In the genomic region with DNA sequence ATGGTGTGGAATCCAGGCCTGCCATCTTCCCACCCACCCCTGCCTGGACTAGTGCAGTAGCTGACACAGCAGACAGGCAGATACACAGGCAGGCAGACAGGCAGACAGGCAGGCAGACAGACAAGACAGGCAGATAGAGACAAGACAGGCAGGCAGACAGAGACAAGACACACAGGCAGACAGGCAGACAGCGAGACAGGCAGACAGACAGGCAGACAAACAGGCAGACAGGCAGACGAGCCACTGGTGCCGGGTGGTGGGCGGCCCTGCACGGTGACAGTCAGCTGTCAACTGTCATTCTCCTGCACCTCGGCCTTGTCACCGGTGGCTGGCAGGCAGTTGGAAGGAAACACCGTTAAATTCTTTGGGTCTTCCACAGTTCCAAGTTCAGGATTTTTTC, we compare ENCODE assay signal across 16 cellular contexts.
A peak's percentile ranks its signal among the peaks of the same experiment; 100 is the strongest.
DNase-seq lines count a peak whose midpoint lies in the region; ATAC-seq and TF ChIP-seq lines count a peak whose summit lies in the region.
"Had no signal": no experiment of that assay in that cellular context is flagged by ENCODE, and none has a peak within 500 bp of the region (broad histone marks: within the 10 kb centered on the region; RNA-seq: fewer than 3 reads in every experiment).

No MANE protein-coding gene starts in this region.

- H3K79me1 ChIP-seq in neuronal stem cell (ENCODE audit: low read depth, low read length): peaks cover 6% of the 10 kb centered on the region

- H4K8ac ChIP-seq in neuronal stem cell (ENCODE audit: low read depth, low read length): peak overlapping the region; percentile 94

- peaks cover 0 to 6% of the 10 kb centered on the region in 2 donors for H3K9me3 Mint-ChIP-seq in stimulated activated naive CD8-positive, alpha-beta T cell treated with anti-CD3 and anti-CD28 coated beads, Interleukin-15, amount 100 ng/mL, for 72 hours
- H3K9me3 Mint-ChIP-seq in chondrocyte (ENCODE audit: low read depth): no peaks in the 10 kb centered on the region
- H3K9me3 Mint-ChIP-seq: CD8-positive, alpha-beta T cell had no signal

- intact Hi-C loops in vagina (cut with DNase I): no loop called here

- H3K23ac ChIP-seq in neuronal stem cell (ENCODE audit: low read depth, low read length, poor library complexity): peak overlapping the region; percentile 60

- H3K9me2 ChIP-seq in hepatocyte (replicated peaks; ENCODE audit: insufficient read depth): no peaks in the 10 kb centered on the region

- TF ChIP-seq POLR2A in vagina (IDR thresholded peaks at IDR 0.05): no peak

- H3K4ac ChIP-seq in neuronal stem cell (ENCODE audit: low read length): no peak overlapping the region

- H4K91ac ChIP-seq in neuronal stem cell (ENCODE audit: low read depth, low read length, poor library complexity): no peak overlapping the region

- no peaks in the 10 kb centered on the region for H4K20me1 ChIP-seq in hepatocyte (ENCODE audit: insufficient read depth, poor library complexity, severe bottlenecking)

- H3K4me1 Mint-ChIP-seq in stimulated activated naive CD8-positive, alpha-beta T cell treated with anti-CD3 and anti-CD28 coated beads, Interleukin-15, amount 100 ng/mL, for 72 hours: peaks cover 14% of the 10 kb centered on the region
- no peaks in the 10 kb centered on the region for H3K4me1 Mint-ChIP-seq in chondrocyte (ENCODE audit: low read depth)

- H3K4me1 ChIP-seq in neuronal stem cell (ENCODE audit: control insufficient read depth in 2 of 2, insufficient read depth in 1 of 2, low read depth in 1 of 2, low read length in 2 of 2) (peaks cover 2 to 4% of the 10 kb centered on the region in 2 donors), hepatocyte (ENCODE audit: insufficient read depth) (no peaks in the 10 kb centered on the region), vagina (no peaks in the 10 kb centered on the region)

- no peak overlapping the region for H3K14ac ChIP-seq in neuronal stem cell (ENCODE audit: low read length)

- H3K27me3 ChIP-seq in neuronal stem cell (ENCODE audit: control insufficient read depth in 3 of 3, insufficient read depth in 3 of 3, low read depth in 1 of 3, low read length in 3 of 3) (no peaks in the 10 kb centered on the region), hepatocyte (peaks cover 22% of the 10 kb centered on the region), vagina (no peaks in the 10 kb centered on the region)

- H2AK5ac ChIP-seq in neuronal stem cell (ENCODE audit: low read depth, low read length): no peak overlapping the region

- H3K4me3 ChIP-seq in neuronal stem cell (ENCODE audit: low read length in 2 of 2): peak overlapping the region in 1 of 2 donors; percentile 21
- no peak overlapping the region for H3K4me3 ChIP-seq in hepatocyte
- H3K4me3 ChIP-seq in vagina: no peak overlapping the region

- no peaks in the 10 kb centered on the region for H3K36me3 Mint-ChIP-seq in chondrocyte (ENCODE audit: low read depth)
- H3K36me3 Mint-ChIP-seq: CD8-positive, alpha-beta T cell had no signal

- TF ChIP-seq CTCF in chondrocyte (IDR thresholded peaks at IDR 0.05) (no peak), hepatocyte (IDR thresholded peaks at IDR 0.05; ENCODE audit: poor library complexity) (no peak), vagina (IDR thresholded peaks at IDR 0.05) (no peak)

- H3K9ac ChIP-seq in neuronal stem cell (ENCODE audit: low read depth, low read length, poor library complexity): peak overlapping the region; percentile 79

- H3K27ac Mint-ChIP-seq in stimulated activated naive CD8-positive, alpha-beta T cell treated with anti-CD3 and anti-CD28 coated beads, Interleukin-15, amount 100 ng/mL, for 72 hours: no peak overlapping the region
- H3K27ac Mint-ChIP-seq in chondrocyte (ENCODE audit: unreplicated experiment): no peak overlapping the region
- H3K27ac Mint-ChIP-seq: B cell; CD8-positive, alpha-beta T cell had no signal

- no peak overlapping the region for H3K4me3 Mint-ChIP-seq in stimulated activated naive CD8-positive, alpha-beta T cell treated with anti-CD3 and anti-CD28 coated beads, Interleukin-15, amount 100 ng/mL, for 72 hours
- H3K4me3 Mint-ChIP-seq in chondrocyte (ENCODE audit: unreplicated experiment): no peak overlapping the region
- H3K4me3 Mint-ChIP-seq: B cell; CD8-positive, alpha-beta T cell had no signal

- no peak overlapping the region for H2BK5ac ChIP-seq in neuronal stem cell (ENCODE audit: low read length)

- H2BK15ac ChIP-seq in neuronal stem cell (ENCODE audit: low read length): no peak overlapping the region

- H3K27me3 Mint-ChIP-seq in stimulated activated naive CD8-positive, alpha-beta T cell treated with anti-CD3 and anti-CD28 coated beads, Interleukin-15, amount 100 ng/mL, for 72 hours: peaks cover 72% of the 10 kb centered on the region
- peaks cover 22% of the 10 kb centered on the region for H3K27me3 Mint-ChIP-seq in chondrocyte (ENCODE audit: low read depth)

- H3K4me2 ChIP-seq in neuronal stem cell (ENCODE audit: insufficient read depth, low read length, poor library complexity, severe bottlenecking) (no peak overlapping the region), hepatocyte (no peak overlapping the region)

- H3K27ac ChIP-seq in neuronal stem cell (replicated peaks; ENCODE audit: low read length): no peak overlapping the region
- no peak overlapping the region for H3K27ac ChIP-seq in hepatocyte
- no peak overlapping the region for H3K27ac ChIP-seq in vagina

- no peak for DNase-seq in stimulated activated naive CD8-positive, alpha-beta T cell treated with anti-CD3 and anti-CD28 coated beads, Interleukin-15, Interleukin-2, amounts not matched to agents 100 U/mL and 50 U/mL, for 24 hours
- DNase-seq in stimulated activated naive CD8-positive, alpha-beta T cell treated with anti-CD3 and anti-CD28 coated beads, Interleukin-15, amount 100 ng/mL, for 72 hours: no peak
- DNase-seq in chondrocyte (ENCODE audit: low spot score) (peak; percentile 81), neuronal stem cell (ENCODE audit: low spot score) (no peak), hepatocyte (ENCODE audit: low spot score) (no peak), NCI-H345 (lab: John Stamatoyannopoulos, UW) (no peak), vagina (ENCODE audit: extremely low spot score in 2 of 2) (no peak)
- DNase-seq: CD8-positive, alpha-beta T cell; COR-L47; DMS153; DMS79 treated with DMSO at 0.1 percent for 48 hours; GDM1; IMR-90; KG1 had no signal

- ATAC-seq in stimulated activated naive CD8-positive, alpha-beta T cell treated with anti-CD3 and anti-CD28 coated beads, Interleukin-15, Interleukin-2, amounts not matched to agents 100 U/mL and 50 U/mL, for 24 hours: peak; percentile 21
- ATAC-seq in stimulated activated naive CD8-positive, alpha-beta T cell treated with anti-CD3 and anti-CD28 coated beads, Interleukin-15, amount 100 ng/mL, for 72 hours: no peak
- ATAC-seq: CD8-positive, alpha-beta T cell; HCT116 had no signal

- H2BK12ac ChIP-seq in neuronal stem cell (ENCODE audit: low read length): peak overlapping the region; percentile 7

- no peak overlapping the region for H2AFZ ChIP-seq in neuronal stem cell (ENCODE audit: low read length)
- H2AFZ ChIP-seq in hepatocyte: no peak overlapping the region

- H3K9me3 ChIP-seq in neuronal stem cell (replicated peaks in 1 of 2; ENCODE audit: control insufficient read depth in 2 of 2, insufficient read depth in 1 of 2, low read depth in 1 of 2, low read length in 2 of 2): no peaks in the 10 kb centered on the region
- no peaks in the 10 kb centered on the region for H3K9me3 ChIP-seq in hepatocyte (ENCODE audit: low read depth)
- no peaks in the 10 kb centered on the region for H3K9me3 ChIP-seq in vagina

- H2BK120ac ChIP-seq in neuronal stem cell (ENCODE audit: low read depth, low read length): no peak overlapping the region

- no peak overlapping the region for H3K18ac ChIP-seq in neuronal stem cell (ENCODE audit: low read length)

- WGBS in neuronal stem cell (ENCODE audit: extremely low coverage in 2 of 2, insufficient read length in 2 of 2, insufficient replicate concordance in 1 of 2), 2 donors: no CpG with 5 or more reads among the region's 8 CpGs
- 72% methylated on average over 8 of the region's 8 CpGs for WGBS in hepatocyte (ENCODE audit: low lambda C conversion rate, missing lambda C conversion rate)

- peaks cover 42 to 96% of the 10 kb centered on the region in 2 donors for H3K36me3 ChIP-seq in neuronal stem cell (replicated peaks in 1 of 2; ENCODE audit: control insufficient read depth in 2 of 2, insufficient read depth in 2 of 2, low read length in 2 of 2)
- no peaks in the 10 kb centered on the region for H3K36me3 ChIP-seq in hepatocyte (replicated peaks; ENCODE audit: insufficient read depth, low read depth)
- no peaks in the 10 kb centered on the region for H3K36me3 ChIP-seq in vagina

- H3K79me2 ChIP-seq in hepatocyte: no peaks in the 10 kb centered on the region
